ENCODE assay signal across 25 cellular contexts in genomic region chr3:45269952-45270351, GRCh38. TPM values are rescaled to one million over a fixed set of nuclear protein-coding genes. Genes with fewer than 3 reads are reported as not detected.
"Had no signal": no experiment of that assay in that cellular context is flagged by ENCODE, and none has a peak within 500 bp of the region (broad histone marks: within the 10 kb centered on the region; RNA-seq: fewer than 3 reads in every experiment).

No MANE protein-coding gene starts in this region.

- H3K36me3 Mint-ChIP-seq: natural killer cell treated with Interleukin-12 subunit alpha and Interleukin-12 subunit beta and Interleukin-15 and Interleukin-18, amount 100 ng/mL, for 72 hours had no signal

- DNase-seq: activated CD4-positive, alpha-beta T cell treated with anti-CD3 and anti-CD28 coated beads for 4 hours; activated CD4-positive, alpha-beta T cell treated with anti-CD3 and anti-CD28 coated beads, Interleukin-2, amount 50 U/mL, for 48 hours; activated CD4-positive, CD25-positive, alpha-beta regulatory T cell; activated effector memory CD4-positive, alpha-beta T cell treated with Interleukin-2 at 50 U/mL for 16 hours; activated naive CD4-positive, alpha-beta T cell treated with anti-CD3 and anti-CD28 coated beads for 36 hours; activated T-cell treated with anti-CD3 and anti-CD28 coated beads, Interleukin-2, amount 50 U/mL, for 72 hours; anterior cingulate cortex; brain microvascular endothelial cell; central memory CD4-positive, alpha-beta T cell; effector memory CD8-positive, alpha-beta T cell; gastrocnemius medialis; head of caudate nucleus; islet precursor cell; left cardiac atrium; ovary; psoas muscle; stimulated activated CD4-positive, alpha-beta T cell treated with anti-CD3 and anti-CD28 coated beads, Interleukin-12 subunit alpha, Interleukin-12 subunit beta, amount 100 ng/mL, for 4 hours; stimulated activated CD4-positive, alpha-beta T cell treated with anti-CD3 and anti-CD28 coated beads, Interleukin-4, amount 100 ng/mL, for 4 hours; stimulated activated naive CD8-positive, alpha-beta T cell treated with anti-CD3 and anti-CD28 coated beads, Interleukin-15, Interleukin-2, amounts not matched to agents 100 U/mL and 50 U/mL, for 24 hours; T1000; upper lobe of left lung had no signal

- H3K4me3 ChIP-seq: esophagus muscularis mucosa, gastrocnemius medialis, ovary, psoas muscle, right atrium auricular region, upper lobe of left lung had no signal

- H3K4me3 Mint-ChIP-seq: activated naive CD4-positive, alpha-beta T cell treated with anti-CD3 and anti-CD28 coated beads for 36 hours; activated T-cell treated with anti-CD3 and anti-CD28 coated beads, Interleukin-2, amount 50 U/mL, for 72 hours; effector memory CD8-positive, alpha-beta T cell; natural killer cell treated with Interleukin-12 subunit alpha and Interleukin-12 subunit beta and Interleukin-15 and Interleukin-18, amount 100 ng/mL, for 72 hours; T-helper 1 cell treated with Interleukin-12 subunit alpha and Interleukin-12 subunit beta and Interleukin-4 antibody, amounts not matched to agents 30 μg/mL and 1 μg/mL, for 36 hours had no signal

- H3K9me3 Mint-ChIP-seq: activated naive CD4-positive, alpha-beta T cell treated with anti-CD3 and anti-CD28 coated beads for 36 hours; activated T-cell treated with anti-CD3 and anti-CD28 coated beads, Interleukin-2, amount 50 U/mL, for 72 hours; effector memory CD8-positive, alpha-beta T cell; natural killer cell treated with Interleukin-12 subunit alpha and Interleukin-12 subunit beta and Interleukin-15 and Interleukin-18, amount 100 ng/mL, for 72 hours; T-helper 1 cell treated with Interleukin-12 subunit alpha and Interleukin-12 subunit beta and Interleukin-4 antibody, amounts not matched to agents 30 μg/mL and 1 μg/mL, for 36 hours had no signal

- ATAC-seq: activated T-cell treated with anti-CD3 and anti-CD28 coated beads, Interleukin-2, amount 50 U/mL, for 72 hours; effector memory CD8-positive, alpha-beta T cell; left cardiac atrium; natural killer cell treated with Interleukin-12 subunit alpha and Interleukin-12 subunit beta and Interleukin-15 and Interleukin-18, amount 100 ng/mL, for 72 hours; stimulated activated naive CD8-positive, alpha-beta T cell treated with anti-CD3 and anti-CD28 coated beads, Interleukin-15, Interleukin-2, amounts not matched to agents 100 U/mL and 50 U/mL, for 24 hours had no signal

- H3K27ac ChIP-seq: brain microvascular endothelial cell, esophagus muscularis mucosa, gastrocnemius medialis, ovary, psoas muscle, right atrium auricular region, upper lobe of left lung had no signal

- H3K4me1 ChIP-seq: esophagus muscularis mucosa, gastrocnemius medialis, psoas muscle, right atrium auricular region, upper lobe of left lung had no signal

- H3K36me3 ChIP-seq: brain microvascular endothelial cell, esophagus muscularis mucosa, gastrocnemius medialis, ovary, right atrium auricular region, upper lobe of left lung had no signal

- H3K27me3 ChIP-seq: brain microvascular endothelial cell, esophagus muscularis mucosa, gastrocnemius medialis, ovary, right atrium auricular region, upper lobe of left lung had no signal

- H3K9me3 ChIP-seq: esophagus muscularis mucosa, gastrocnemius medialis, ovary, psoas muscle, right atrium auricular region, upper lobe of left lung had no signal

- H3K27ac Mint-ChIP-seq: activated naive CD4-positive, alpha-beta T cell treated with anti-CD3 and anti-CD28 coated beads for 36 hours; activated T-cell treated with anti-CD3 and anti-CD28 coated beads, Interleukin-2, amount 50 U/mL, for 72 hours; effector memory CD8-positive, alpha-beta T cell; natural killer cell treated with Interleukin-12 subunit alpha and Interleukin-12 subunit beta and Interleukin-15 and Interleukin-18, amount 100 ng/mL, for 72 hours; T-helper 1 cell treated with Interleukin-12 subunit alpha and Interleukin-12 subunit beta and Interleukin-4 antibody, amounts not matched to agents 30 μg/mL and 1 μg/mL, for 36 hours had no signal

RNA-seq across cellular contexts. Expression of gene TMEM158, which starts 43.9 kb away (rescaled TPM):
- total RNA-seq: activated naive CD4-positive, alpha-beta T cell treated with anti-CD3 and anti-CD28 coated beads for 36 hours; activated T-cell treated with anti-CD3 and anti-CD28 coated beads, Interleukin-2, amount 50 U/mL, for 72 hours; right atrium auricular region had no signal
